ENCODE assay signal across 2 cellular contexts in genomic region chr16:20957153-20957552, GRCh38.
TF ChIP-seq lines count a peak whose summit lies in the region.

No MANE protein-coding gene starts in this region.

TF ChIP-seq in GM23338, 12 proteins besides CTCF, POLR2A, EP300 and RAD21:
- TF ChIP-seq POLR2AphosphoS5 (IDR thresholded peaks at IDR 0.05; ENCODE audit: low read depth) (no peak), STAT1 (IDR thresholded peaks at IDR 0.05; ENCODE audit: unreplicated experiment) (no peak)
TF ChIP-seq in GM23338: peak in this region for 0.

TF ChIP-seq in K562, 482 proteins besides CTCF, POLR2A, EP300 and RAD21:
- TF ChIP-seq ZNF395 (CRISPR knock-in tag; IDR thresholded peaks at IDR 0.05) (no peak), THAP7 (CRISPR knock-in tag; IDR thresholded peaks at IDR 0.05) (no peak), NFRKB (IDR thresholded peaks at IDR 0.05; ENCODE audit: low read depth) (no peak), ARID3B (CRISPR knock-in tag; IDR thresholded peaks at IDR 0.05; ENCODE audit: borderline replicate concordance) (no peak), ZNF41 (CRISPR knock-in tag; conservative IDR thresholded peaks at IDR 0.05) (no peak), ZBTB40 (IDR thresholded peaks at IDR 0.05) (peak; percentile 86), ZBTB40 (CRISPR knock-in tag; IDR thresholded peaks at IDR 0.05) (peak; percentile 55; the same call in 1 of the 2 replicates), ZNF212 (CRISPR knock-in tag; IDR thresholded peaks at IDR 0.05) (no peak)
